In the genomic region with DNA sequence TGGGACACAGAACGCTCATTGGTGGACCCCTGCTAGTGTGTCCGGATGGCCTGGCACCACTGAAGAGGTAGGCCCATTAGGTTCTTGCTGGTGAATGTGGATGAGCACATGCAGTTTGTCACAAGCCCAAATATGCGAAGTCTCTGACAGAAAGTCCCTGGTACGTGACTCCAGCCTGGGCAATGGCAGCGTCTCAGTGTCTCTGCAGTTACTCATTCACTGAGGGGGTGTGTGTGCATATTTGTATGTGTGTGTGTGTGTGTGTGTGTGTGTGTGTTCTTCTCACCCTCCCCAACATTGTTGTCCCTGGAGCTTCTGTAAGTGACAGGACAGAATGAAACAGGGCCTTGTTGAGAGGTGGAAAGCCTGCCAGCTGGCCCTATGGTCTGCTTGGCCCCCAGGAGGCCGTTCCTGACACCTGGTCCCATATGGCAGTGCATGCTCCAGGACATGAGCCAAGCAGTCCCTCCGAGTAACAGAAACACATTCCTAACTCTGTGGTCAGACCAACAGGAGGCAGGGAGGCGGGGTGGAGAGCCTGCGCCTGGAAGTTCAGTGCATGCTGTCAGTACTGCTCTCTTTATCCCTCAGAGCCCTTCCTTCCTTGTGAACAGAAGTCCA, we compare ENCODE assay signal across 8 cellular contexts.
DNase-seq lines count a peak whose midpoint lies in the region; ATAC-seq lines count a peak whose summit lies in the region.
"Had no signal": no experiment of that assay in that cellular context is flagged by ENCODE, and none has a peak within 500 bp of the region (broad histone marks: within the 10 kb centered on the region; RNA-seq: fewer than 3 reads in every experiment).

No MANE protein-coding gene starts in this region.

- 33 to 41% methylated on average over 9 of the region's 9 CpGs for WGBS in aorta, 2 donors

- CTCF ChIA-PET in activated CD4-positive, alpha-beta T cell treated with anti-CD3 and anti-CD28 coated beads for 36 hours (lab: Charles Lee), result no interaction called here

- H3K9me3 ChIP-seq in aorta (ENCODE audit: control insufficient read depth, low read length), result no peaks in the 10 kb centered on the region

- H3K4me1 ChIP-seq in aorta (ENCODE audit: control insufficient read depth in 1 of 2, insufficient read depth in 2 of 2, low read length in 2 of 2), result no peaks in the 10 kb centered on the region

- no peak overlapping the region for H3K4me3 Mint-ChIP-seq in activated CD4-positive, alpha-beta T cell treated with anti-CD3 and anti-CD28 coated beads for 36 hours

- DNase-seq in NCI-H1092 (lab: John Stamatoyannopoulos, UW) (peak; percentile 23), brain pericyte (ENCODE audit: low read depth, low spot score) (peak; percentile 74), kidney tubule cell (ENCODE audit: low spot score) (peak; percentile 97), aorta (peak; percentile 86 to 88), activated gamma-delta T cell (lab: John Stamatoyannopoulos, UW) (no peak), SKM-1 (lab: John Stamatoyannopoulos, UW; ENCODE audit: unreplicated experiment) (no peak)
- no peak for DNase-seq in activated CD4-positive, alpha-beta T cell treated with anti-CD3 and anti-CD28 coated beads for 36 hours

- no peaks in the 10 kb centered on the region for H3K36me3 Mint-ChIP-seq in activated CD4-positive, alpha-beta T cell treated with anti-CD3 and anti-CD28 coated beads for 36 hours (ENCODE audit: low read depth)

- no peaks in the 10 kb centered on the region for H3K27me3 Mint-ChIP-seq in activated CD4-positive, alpha-beta T cell treated with anti-CD3 and anti-CD28 coated beads for 36 hours

- POLR2A ChIA-PET in activated CD4-positive, alpha-beta T cell treated with anti-CD3 and anti-CD28 coated beads for 36 hours (lab: Charles Lee), result no interaction called here

- peak; percentile 80 for ATAC-seq in aorta (ENCODE audit: low FRiP score)
- ATAC-seq in activated CD4-positive, alpha-beta T cell treated with anti-CD3 and anti-CD28 coated beads for 36 hours, result no peak

- H3K27me3 ChIP-seq in aorta (ENCODE audit: control insufficient read depth in 1 of 2, insufficient read depth in 2 of 2, low read length in 1 of 2), result no peaks in the 10 kb centered on the region

- peak overlapping the region in 1 of 2 donors; percentile 1 for H3K27ac ChIP-seq in aorta (ENCODE audit: low read depth in 1 of 2, low read length in 2 of 2)
- H3K27ac ChIP-seq: parathyroid adenoma had no signal

- no peaks in the 10 kb centered on the region for H3K9me3 Mint-ChIP-seq in activated CD4-positive, alpha-beta T cell treated with anti-CD3 and anti-CD28 coated beads for 36 hours (ENCODE audit: low read depth)

- H3K4me3 ChIP-seq in aorta (ENCODE audit: low read length in 2 of 2), result no peak overlapping the region

- H3K36me3 ChIP-seq in aorta (ENCODE audit: control insufficient read depth in 1 of 2, insufficient read depth in 2 of 2, low read length in 1 of 2), result no peaks in the 10 kb centered on the region

- intact Hi-C loops in aorta (cut with DNase I), result loop anchor here (2.0 to 10.0 kb wide), 4 partner anchors 24 to 236 kb away; a partner anchor contains a TSS
- intact Hi-C loops in activated CD4-positive, alpha-beta T cell treated with anti-CD3 and anti-CD28 coated beads for 36 hours (cut with DNase I, micrococcal nuclease), result loop anchor here in 1 of 2 experiments (5.0 kb wide), 1 partner anchor 147 kb away; no protein-coding TSS in a partner anchor

- H3K4me1 Mint-ChIP-seq in activated CD4-positive, alpha-beta T cell treated with anti-CD3 and anti-CD28 coated beads for 36 hours, result no peaks in the 10 kb centered on the region

- H3K27ac Mint-ChIP-seq in activated CD4-positive, alpha-beta T cell treated with anti-CD3 and anti-CD28 coated beads for 36 hours, result no peak overlapping the region

Comparison
In these comparisons a context has a peak if more than half of its experiments do, and no peak if none do; other contexts are left out.
1. DNase-seq: peak in NCI-H1092 (single experiment), brain pericyte (single experiment), kidney tubule cell (single experiment) and aorta (2 of 2); none in activated CD4-positive, alpha-beta T cell treated with anti-CD3 and anti-CD28 coated beads for 36 hours (single experiment), activated gamma-delta T cell (single experiment) and SKM-1 (single experiment).